In genomic region chr2:164478205-164478604, GRCh38 we compare ENCODE assay signal across 33 cellular contexts.
"Had no signal": no experiment of that assay in that cellular context is flagged by ENCODE, and none has a peak within 500 bp of the region (broad histone marks: within the 10 kb centered on the region; RNA-seq: fewer than 3 reads in every experiment).

No MANE protein-coding gene starts in this region.

- H3K4me3 ChIP-seq: ascending aorta, cardiac muscle cell had no signal

- H3K27me3 Mint-ChIP-seq: activated B cell treated with CpG ODN at 0.5 μM for 24 hours; activated CD4-positive, alpha-beta memory T cell treated with anti-CD3 and anti-CD28 coated beads, Interleukin-2, amount 10 ng/mL, durations not matched to agents 7 days and 5 days; activated CD4-positive, alpha-beta T cell treated with anti-CD3 and anti-CD28 coated beads, Interleukin-2, amount 10 ng/mL, durations not matched to agents 24 days and 14 days; activated CD8-positive, alpha-beta memory T cell treated with anti-CD3 and anti-CD28 coated beads, Interleukin-2, amount 10 ng/mL, durations not matched to agents 7 days and 5 days; activated naive CD4-positive, alpha-beta T cell treated with anti-CD3 and anti-CD28 coated beads, Interleukin-2, amount 10 ng/mL, durations not matched to agents 7 days and 5 days; activated naive CD4-positive, alpha-beta T cell treated with anti-CD3 and anti-CD28 coated beads, Interleukin-2, amount 50 U/mL, for 24 hours; activated naive CD8-positive, alpha-beta T cell; activated naive CD8-positive, alpha-beta T cell treated with anti-CD3 and anti-CD28 coated beads, Interleukin-2, amount 10 ng/mL, durations not matched to agents 7 days and 5 days; activated naive CD8-positive, alpha-beta T cell treated with anti-CD3 and anti-CD28 coated beads, Interleukin-2, amount 50 U/mL, for 24 hours; activated T-cell treated with anti-CD3 and anti-CD28 coated beads, Interleukin-2, amount 50 U/mL, for 24 hours; central memory CD8-positive, alpha-beta T cell had no signal

- H3K4me1 Mint-ChIP-seq: activated B cell treated with CpG ODN at 0.5 μM for 24 hours; activated CD4-positive, alpha-beta memory T cell treated with anti-CD3 and anti-CD28 coated beads, Interleukin-2, amount 10 ng/mL, durations not matched to agents 7 days and 5 days; activated CD4-positive, alpha-beta T cell treated with anti-CD3 and anti-CD28 coated beads, Interleukin-2, amount 10 ng/mL, durations not matched to agents 24 days and 14 days; activated CD8-positive, alpha-beta memory T cell treated with anti-CD3 and anti-CD28 coated beads, Interleukin-2, amount 10 ng/mL, durations not matched to agents 7 days and 5 days; activated naive CD4-positive, alpha-beta T cell treated with anti-CD3 and anti-CD28 coated beads, Interleukin-2, amount 10 ng/mL, durations not matched to agents 7 days and 5 days; activated naive CD4-positive, alpha-beta T cell treated with anti-CD3 and anti-CD28 coated beads, Interleukin-2, amount 50 U/mL, for 24 hours; activated naive CD8-positive, alpha-beta T cell treated with anti-CD3 and anti-CD28 coated beads, Interleukin-2, amount 10 ng/mL, durations not matched to agents 7 days and 5 days; activated naive CD8-positive, alpha-beta T cell treated with anti-CD3 and anti-CD28 coated beads, Interleukin-2, amount 50 U/mL, for 24 hours; central memory CD8-positive, alpha-beta T cell had no signal

- H3K36me3 ChIP-seq: ascending aorta, cardiac muscle cell had no signal

- H3K4me1 ChIP-seq: ascending aorta had no signal

- DNase-seq: activated B cell treated with CpG ODN at 0.5 μM for 24 hours; activated CD4-positive, alpha-beta memory T cell treated with anti-CD3 and anti-CD28 coated beads, Interleukin-2, amount 10 ng/mL, durations not matched to agents 7 days and 5 days; activated CD4-positive, alpha-beta T cell treated with anti-CD3 and anti-CD28 coated beads for 4 hours; activated CD4-positive, alpha-beta T cell treated with anti-CD3 and anti-CD28 coated beads, Interleukin-2, amount 10 ng/mL, durations not matched to agents 24 days and 14 days; activated CD4-positive, alpha-beta T cell treated with anti-CD3 and anti-CD28 coated beads, Interleukin-2, amount 50 U/mL, for 48 hours; activated CD4-positive, CD25-positive, alpha-beta regulatory T cell treated with anti-CD3 and anti-CD28 coated beads, Interleukin-2, amount 50 U/mL, for 72 hours; activated CD8-positive, alpha-beta memory T cell treated with anti-CD3 and anti-CD28 coated beads for 24 hours; activated CD8-positive, alpha-beta memory T cell treated with anti-CD3 and anti-CD28 coated beads, Interleukin-2, amount 10 ng/mL, durations not matched to agents 7 days and 5 days; activated CD8-positive, alpha-beta memory T cell treated with anti-CD3 and anti-CD28 coated beads, Interleukin-2, amount 50 U/mL, for 48 hours; activated CD8-positive, alpha-beta T cell treated with anti-CD3 and anti-CD28 coated beads, Interleukin-2, amount 10 ng/mL, durations not matched to agents 7 days and 5 days; activated effector memory CD4-positive, alpha-beta T cell treated with Interleukin-2 at 50 U/mL for 16 hours; activated gamma-delta T cell; activated naive CD4-positive, alpha-beta T cell treated with anti-CD3 and anti-CD28 coated beads, Interleukin-2, amount 10 ng/mL, durations not matched to agents 7 days and 5 days; activated naive CD4-positive, alpha-beta T cell treated with Interleukin-2 at 50 U/mL for 16 hours; activated naive CD8-positive, alpha-beta T cell treated with anti-CD3 and anti-CD28 coated beads, Interleukin-2, amount 10 ng/mL, durations not matched to agents 7 days and 5 days; activated naive CD8-positive, alpha-beta T cell treated with anti-CD3 and anti-CD28 coated beads, Interleukin-2, amount 50 U/mL, for 24 hours; activated T-cell treated with anti-CD3 and anti-CD28 coated beads, Interleukin-2, amount 50 U/mL, for 24 hours; activated T-cell treated with anti-CD3 and anti-CD28 coated beads, Interleukin-2, amount 50 U/mL, for 48 hours; caudate nucleus; cerebellar nuclear complex; T-helper 1 cell; T-helper 2 cell; T-helper 9 cell had no signal

- H3K36me3 Mint-ChIP-seq: activated CD8-positive, alpha-beta memory T cell treated with anti-CD3 and anti-CD28 coated beads, Interleukin-2, amount 10 ng/mL, durations not matched to agents 7 days and 5 days; activated naive CD4-positive, alpha-beta T cell treated with anti-CD3 and anti-CD28 coated beads, Interleukin-2, amount 10 ng/mL, durations not matched to agents 7 days and 5 days; activated naive CD4-positive, alpha-beta T cell treated with anti-CD3 and anti-CD28 coated beads, Interleukin-2, amount 50 U/mL, for 24 hours; activated naive CD8-positive, alpha-beta T cell; activated naive CD8-positive, alpha-beta T cell treated with anti-CD3 and anti-CD28 coated beads, Interleukin-2, amount 10 ng/mL, durations not matched to agents 7 days and 5 days; brain had no signal

- ATAC-seq: activated CD8-positive, alpha-beta memory T cell treated with anti-CD3 and anti-CD28 coated beads, Interleukin-2, amount 10 ng/mL, durations not matched to agents 7 days and 5 days; activated CD8-positive, alpha-beta T cell treated with anti-CD3 and anti-CD28 coated beads, Interleukin-2, amount 10 ng/mL, durations not matched to agents 7 days and 5 days; activated naive CD8-positive, alpha-beta T cell treated with anti-CD3 and anti-CD28 coated beads, Interleukin-2, amount 50 U/mL, for 24 hours had no signal

- H3K9me3 ChIP-seq: ascending aorta had no signal

- H3K27me3 ChIP-seq: ascending aorta, cardiac muscle cell had no signal

- H3K4me3 Mint-ChIP-seq: activated B cell treated with CpG ODN at 0.5 μM for 24 hours; activated CD4-positive, alpha-beta memory T cell treated with anti-CD3 and anti-CD28 coated beads, Interleukin-2, amount 10 ng/mL, durations not matched to agents 7 days and 5 days; activated CD4-positive, alpha-beta T cell treated with anti-CD3 and anti-CD28 coated beads, Interleukin-2, amount 10 ng/mL, durations not matched to agents 24 days and 14 days; activated CD8-positive, alpha-beta memory T cell treated with anti-CD3 and anti-CD28 coated beads, Interleukin-2, amount 10 ng/mL, durations not matched to agents 7 days and 5 days; activated CD8-positive, alpha-beta T cell treated with anti-CD3 and anti-CD28 coated beads, Interleukin-2, amount 10 ng/mL, durations not matched to agents 7 days and 5 days; activated naive CD4-positive, alpha-beta T cell treated with anti-CD3 and anti-CD28 coated beads, Interleukin-2, amount 10 ng/mL, durations not matched to agents 7 days and 5 days; activated naive CD4-positive, alpha-beta T cell treated with anti-CD3 and anti-CD28 coated beads, Interleukin-2, amount 50 U/mL, for 24 hours; activated naive CD8-positive, alpha-beta T cell; activated naive CD8-positive, alpha-beta T cell treated with anti-CD3 and anti-CD28 coated beads, Interleukin-2, amount 10 ng/mL, durations not matched to agents 7 days and 5 days; activated naive CD8-positive, alpha-beta T cell treated with anti-CD3 and anti-CD28 coated beads, Interleukin-2, amount 50 U/mL, for 24 hours; activated T-cell treated with anti-CD3 and anti-CD28 coated beads, Interleukin-2, amount 50 U/mL, for 24 hours; brain; central memory CD8-positive, alpha-beta T cell; T-helper 1 cell treated with Interleukin-12 subunit alpha and Interleukin-12 subunit beta and Interleukin-4 antibody, amounts not matched to agents 30 μg/mL and 1 μg/mL, for 36 hours; T-helper 2 cell treated with Interferon-gamma antibody and Interleukin-4, amounts not matched to agents 5 μg/mL and 100 μg/mL, for 36 hours had no signal

- H3K27ac ChIP-seq: ascending aorta, cardiac muscle cell, VCaP had no signal

- H3K9me3 Mint-ChIP-seq: activated B cell treated with CpG ODN at 0.5 μM for 24 hours; activated CD4-positive, alpha-beta memory T cell treated with anti-CD3 and anti-CD28 coated beads, Interleukin-2, amount 10 ng/mL, durations not matched to agents 7 days and 5 days; activated CD4-positive, alpha-beta T cell treated with anti-CD3 and anti-CD28 coated beads, Interleukin-2, amount 10 ng/mL, durations not matched to agents 24 days and 14 days; activated naive CD4-positive, alpha-beta T cell treated with anti-CD3 and anti-CD28 coated beads, Interleukin-2, amount 10 ng/mL, durations not matched to agents 7 days and 5 days; activated naive CD4-positive, alpha-beta T cell treated with anti-CD3 and anti-CD28 coated beads, Interleukin-2, amount 50 U/mL, for 24 hours; activated naive CD8-positive, alpha-beta T cell treated with anti-CD3 and anti-CD28 coated beads, Interleukin-2, amount 10 ng/mL, durations not matched to agents 7 days and 5 days; activated T-cell treated with anti-CD3 and anti-CD28 coated beads, Interleukin-2, amount 50 U/mL, for 24 hours; activated T-helper 2 cell treated with anti-CD3 and anti-CD28 coated beads, Interferon-gamma antibody, Interleukin-2, Interleukin-4, amounts not matched to agents 10 μg/mL and 5 μg/mL and 100 μg/mL, durations not matched to agents 14 hours and 24 hours and 36 hours; brain; T-helper 1 cell treated with Interleukin-12 subunit alpha and Interleukin-12 subunit beta and Interleukin-4 antibody, amounts not matched to agents 30 μg/mL and 1 μg/mL, for 36 hours; T-helper 2 cell treated with Interferon-gamma antibody and Interleukin-4, amounts not matched to agents 5 μg/mL and 100 μg/mL, for 36 hours had no signal

- H3K27ac Mint-ChIP-seq: activated B cell treated with CpG ODN at 0.5 μM for 24 hours; activated CD4-positive, alpha-beta memory T cell treated with anti-CD3 and anti-CD28 coated beads, Interleukin-2, amount 10 ng/mL, durations not matched to agents 7 days and 5 days; activated CD4-positive, alpha-beta T cell treated with anti-CD3 and anti-CD28 coated beads, Interleukin-2, amount 10 ng/mL, durations not matched to agents 24 days and 14 days; activated CD8-positive, alpha-beta memory T cell treated with anti-CD3 and anti-CD28 coated beads, Interleukin-2, amount 10 ng/mL, durations not matched to agents 7 days and 5 days; activated CD8-positive, alpha-beta T cell treated with anti-CD3 and anti-CD28 coated beads, Interleukin-2, amount 10 ng/mL, durations not matched to agents 7 days and 5 days; activated naive CD4-positive, alpha-beta T cell treated with anti-CD3 and anti-CD28 coated beads, Interleukin-2, amount 10 ng/mL, durations not matched to agents 7 days and 5 days; activated naive CD4-positive, alpha-beta T cell treated with anti-CD3 and anti-CD28 coated beads, Interleukin-2, amount 50 U/mL, for 24 hours; activated naive CD8-positive, alpha-beta T cell; activated naive CD8-positive, alpha-beta T cell treated with anti-CD3 and anti-CD28 coated beads, Interleukin-2, amount 10 ng/mL, durations not matched to agents 7 days and 5 days; activated naive CD8-positive, alpha-beta T cell treated with anti-CD3 and anti-CD28 coated beads, Interleukin-2, amount 50 U/mL, for 24 hours; activated T-cell treated with anti-CD3 and anti-CD28 coated beads, Interleukin-2, amount 50 U/mL, for 24 hours; activated T-helper 2 cell treated with anti-CD3 and anti-CD28 coated beads, Interferon-gamma antibody, Interleukin-2, Interleukin-4, amounts not matched to agents 10 μg/mL and 5 μg/mL and 100 μg/mL, durations not matched to agents 14 hours and 24 hours and 36 hours; brain; T-helper 1 cell treated with Interleukin-12 subunit alpha and Interleukin-12 subunit beta and Interleukin-4 antibody, amounts not matched to agents 30 μg/mL and 1 μg/mL, for 36 hours; T-helper 2 cell treated with Interferon-gamma antibody and Interleukin-4, amounts not matched to agents 5 μg/mL and 100 μg/mL, for 36 hours had no signal
